10 cellular contexts compared by ENCODE assay signal in the genomic region with DNA sequence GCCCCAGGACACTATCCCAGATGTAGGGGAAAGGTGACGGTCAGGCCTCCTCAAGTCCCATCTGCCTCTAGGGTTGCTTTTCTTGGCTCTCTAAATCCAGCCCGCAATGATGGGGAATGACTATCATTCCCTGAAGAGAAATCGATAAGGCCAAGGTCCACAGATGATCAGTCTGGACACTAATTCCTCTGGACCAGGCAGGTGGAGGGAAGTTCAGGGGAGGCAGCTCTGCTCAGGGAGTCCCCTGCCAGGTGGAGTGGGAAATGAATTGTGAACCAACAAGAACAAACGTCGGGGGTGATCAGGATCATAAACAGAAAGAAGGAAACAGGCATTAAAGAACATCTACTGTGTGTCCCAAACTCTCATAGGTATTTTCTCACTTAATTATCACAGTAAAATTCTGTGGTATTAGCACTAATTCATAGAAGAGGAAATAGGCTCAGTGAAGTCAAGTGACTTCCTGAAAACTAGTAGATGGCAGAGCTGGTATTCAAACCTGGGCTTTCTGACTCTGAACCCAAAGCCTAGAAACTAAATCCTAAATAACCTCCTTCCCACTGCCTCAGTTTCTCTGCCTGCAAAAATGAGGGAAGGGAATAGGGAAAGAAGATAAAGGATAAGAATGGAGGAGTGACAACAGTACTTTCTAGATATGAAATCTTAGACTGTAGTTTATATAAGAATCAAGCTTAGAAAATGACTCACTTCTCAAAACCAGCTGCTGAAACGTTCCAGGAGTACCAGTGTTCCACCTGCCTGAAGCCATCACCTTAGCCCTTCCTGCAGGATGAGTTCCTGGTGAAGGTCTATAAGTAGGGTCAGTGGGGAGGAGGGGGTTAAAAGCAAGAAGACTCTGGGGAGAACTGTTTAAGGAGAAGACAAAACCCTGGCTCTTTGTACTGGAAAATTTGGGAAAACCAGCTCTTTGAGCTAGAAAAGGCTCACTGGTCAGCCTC. TPM values are rescaled to one million over a fixed set of nuclear protein-coding genes. Genes with fewer than 3 reads are reported as not detected.
DNase-seq lines count a peak whose midpoint lies in the region; ATAC-seq and TF ChIP-seq lines count a peak whose summit lies in the region.
"Had no signal": no experiment of that assay in that cellular context is flagged by ENCODE, and none has a peak within 500 bp of the region (broad histone marks: within the 10 kb centered on the region; RNA-seq: fewer than 3 reads in every experiment).

No MANE protein-coding gene starts in this region.

- no peak for TF ChIP-seq CTCF in glutamatergic neuron (IDR thresholded peaks at IDR 0.05; ENCODE audit: partially characterized antibody, unreplicated experiment)

- intact Hi-C loops in activated CD4-positive, alpha-beta T cell treated with anti-CD3 and anti-CD28 coated beads, Interleukin-2, amount 10 ng/mL, durations not matched to agents 24 days and 14 days (cut with micrococcal nuclease), result no loop called here

- H3K27ac Mint-ChIP-seq in activated CD4-positive, alpha-beta T cell treated with anti-CD3 and anti-CD28 coated beads, Interleukin-2, amount 10 ng/mL, durations not matched to agents 24 days and 14 days, result peak overlapping the region; percentile 76
- H3K27ac Mint-ChIP-seq in glutamatergic neuron (ENCODE audit: unreplicated experiment), result peak overlapping the region; percentile 38
- H3K27ac Mint-ChIP-seq in stimulated activated memory B cell treated with anti-CD40 and anti-IgM and Interleukin-4, amounts not matched to agents 10 μg/mL and 1 μg/mL and 100 μg/mL, for 72 hours, result peak overlapping the region; percentile 91

- H3K27me3 Mint-ChIP-seq in activated CD4-positive, alpha-beta T cell treated with anti-CD3 and anti-CD28 coated beads, Interleukin-2, amount 10 ng/mL, durations not matched to agents 24 days and 14 days, result no peaks in the 10 kb centered on the region
- peaks cover 6% of the 10 kb centered on the region for H3K27me3 Mint-ChIP-seq in glutamatergic neuron (ENCODE audit: unreplicated experiment)
- no peaks in the 10 kb centered on the region for H3K27me3 Mint-ChIP-seq in stimulated activated memory B cell treated with anti-CD40 and anti-IgM and Interleukin-4, amounts not matched to agents 10 μg/mL and 1 μg/mL and 100 μg/mL, for 72 hours

- ATAC-seq in stimulated activated memory B cell treated with anti-CD40 and anti-IgM and Interleukin-4, amounts not matched to agents 10 μg/mL and 1 μg/mL and 100 μg/mL, for 72 hours, result no peak
- ATAC-seq in HG02938 (IDR thresholded peaks at IDR 0.05; ENCODE audit: unreplicated experiment), result no peak
- no peak for ATAC-seq in GM21529 (IDR thresholded peaks at IDR 0.05; ENCODE audit: unreplicated experiment)

- peak overlapping the region; percentile 30 for H3K4me3 Mint-ChIP-seq in activated CD4-positive, alpha-beta T cell treated with anti-CD3 and anti-CD28 coated beads, Interleukin-2, amount 10 ng/mL, durations not matched to agents 24 days and 14 days
- no peak overlapping the region for H3K4me3 Mint-ChIP-seq in glutamatergic neuron (ENCODE audit: unreplicated experiment)
- H3K4me3 Mint-ChIP-seq in stimulated activated memory B cell treated with anti-CD40 and anti-IgM and Interleukin-4, amounts not matched to agents 10 μg/mL and 1 μg/mL and 100 μg/mL, for 72 hours, result peak overlapping the region; percentile 75

- no peaks in the 10 kb centered on the region for H3K9me3 Mint-ChIP-seq in activated CD4-positive, alpha-beta T cell treated with anti-CD3 and anti-CD28 coated beads, Interleukin-2, amount 10 ng/mL, durations not matched to agents 24 days and 14 days
- peaks cover 8% of the 10 kb centered on the region for H3K9me3 Mint-ChIP-seq in glutamatergic neuron (ENCODE audit: unreplicated experiment)
- no peaks in the 10 kb centered on the region for H3K9me3 Mint-ChIP-seq in stimulated activated memory B cell treated with anti-CD40 and anti-IgM and Interleukin-4, amounts not matched to agents 10 μg/mL and 1 μg/mL and 100 μg/mL, for 72 hours

- H3K36me3 Mint-ChIP-seq in activated CD4-positive, alpha-beta T cell treated with anti-CD3 and anti-CD28 coated beads, Interleukin-2, amount 10 ng/mL, durations not matched to agents 24 days and 14 days (ENCODE audit: low read depth), result peaks cover 22% of the 10 kb centered on the region
- H3K36me3 Mint-ChIP-seq in glutamatergic neuron (ENCODE audit: unreplicated experiment), result no peaks in the 10 kb centered on the region
- peaks cover 87% of the 10 kb centered on the region for H3K36me3 Mint-ChIP-seq in stimulated activated memory B cell treated with anti-CD40 and anti-IgM and Interleukin-4, amounts not matched to agents 10 μg/mL and 1 μg/mL and 100 μg/mL, for 72 hours

- peaks cover 84% of the 10 kb centered on the region for H3K4me1 Mint-ChIP-seq in activated CD4-positive, alpha-beta T cell treated with anti-CD3 and anti-CD28 coated beads, Interleukin-2, amount 10 ng/mL, durations not matched to agents 24 days and 14 days
- H3K4me1 Mint-ChIP-seq in glutamatergic neuron (ENCODE audit: low read depth, unreplicated experiment), result peaks cover 34% of the 10 kb centered on the region
- peaks cover 99% of the 10 kb centered on the region for H3K4me1 Mint-ChIP-seq in stimulated activated memory B cell treated with anti-CD40 and anti-IgM and Interleukin-4, amounts not matched to agents 10 μg/mL and 1 μg/mL and 100 μg/mL, for 72 hours

- DNase-seq in activated CD4-positive, alpha-beta T cell treated with anti-CD3 and anti-CD28 coated beads, Interleukin-2, amount 10 ng/mL, durations not matched to agents 24 days and 14 days, result no peak
- no peak for DNase-seq in activated CD4-positive, alpha-beta T cell treated with anti-CD3 and anti-CD28 coated beads, Interleukin-2, amount 50 U/mL, for 1 hour
- DNase-seq in OCI-M1 (lab: John Stamatoyannopoulos, UW) (peak; percentile 33), glutamatergic neuron (no peak), cerebellar nuclear complex (lab: John Stamatoyannopoulos, UW) (no peak)
- DNase-seq: NCI-H2227 treated with DMSO at 0.1 percent for 48 hours, nucleus accumbens had no signal

RNA-seq across cellular contexts. Expression of gene BMF, which starts 7.5 kb away (rescaled TPM):
- 8.4 and 9.1 TPM in 2 replicates for total RNA-seq in activated CD4-positive, alpha-beta T cell treated with anti-CD3 and anti-CD28 coated beads, Interleukin-2, amount 10 ng/mL, durations not matched to agents 24 days and 14 days
- 11.3 TPM for total RNA-seq in glutamatergic neuron (ENCODE audit: unreplicated experiment)

RNA-seq across cellular contexts. Expression of gene BUB1B, which starts 59.6 kb away (rescaled TPM):
- 69.3 and 73.1 TPM in 2 replicates for total RNA-seq in activated CD4-positive, alpha-beta T cell treated with anti-CD3 and anti-CD28 coated beads, Interleukin-2, amount 10 ng/mL, durations not matched to agents 24 days and 14 days
- 16.5 TPM for total RNA-seq in glutamatergic neuron (ENCODE audit: unreplicated experiment)

Comparison
In these comparisons a context has a peak if more than half of its experiments do, and no peak if none do; other contexts are left out.
1. H3K27ac Mint-ChIP-seq: peak in every context shown above with its lines; median percentile 91 in stimulated activated memory B cell treated with anti-CD40 and anti-IgM and Interleukin-4, amounts not matched to agents 10 μg/mL and 1 μg/mL and 100 μg/mL, for 72 hours; 76 in activated CD4-positive, alpha-beta T cell treated with anti-CD3 and anti-CD28 coated beads, Interleukin-2, amount 10 ng/mL, durations not matched to agents 24 days and 14 days; 38 in glutamatergic neuron.